19 cellular contexts compared by ENCODE assay signal in genomic region chr7:39125849-39126248, GRCh38.
"Had no signal": no experiment of that assay in that cellular context is flagged by ENCODE, and none has a peak within 500 bp of the region (broad histone marks: within the 10 kb centered on the region; RNA-seq: fewer than 3 reads in every experiment).

No MANE protein-coding gene starts in this region.

- H3K4me1 Mint-ChIP-seq: naive thymus-derived CD4-positive, alpha-beta T cell; stimulated activated effector memory CD8-positive, alpha-beta T cell treated with anti-CD3 and anti-CD28 coated beads, Interleukin-12 subunit alpha, Interleukin-12 subunit beta, amount 100 ng/mL, for 72 hours had no signal

- H3K36me3 ChIP-seq: heart left ventricle, ovary, right lobe of liver, tibial artery had no signal

- H3K9me3 ChIP-seq: heart left ventricle, ovary, right lobe of liver, tibial artery had no signal

- H3K4me1 ChIP-seq: heart left ventricle, right lobe of liver, tibial artery had no signal

- H3K9me3 Mint-ChIP-seq: endodermal cell; naive thymus-derived CD4-positive, alpha-beta T cell; nephron progenitor cell; stimulated activated effector memory CD8-positive, alpha-beta T cell treated with anti-CD3 and anti-CD28 coated beads, Interleukin-12 subunit alpha, Interleukin-12 subunit beta, amount 100 ng/mL, for 72 hours had no signal

- H3K36me3 Mint-ChIP-seq: naive thymus-derived CD4-positive, alpha-beta T cell; stimulated activated effector memory CD8-positive, alpha-beta T cell treated with anti-CD3 and anti-CD28 coated beads, Interleukin-12 subunit alpha, Interleukin-12 subunit beta, amount 100 ng/mL, for 72 hours had no signal

- H3K27me3 Mint-ChIP-seq: progenitor cell of endocrine pancreas had no signal

- ATAC-seq: heart left ventricle; left colon; naive thymus-derived CD4-positive, alpha-beta T cell; right lobe of liver; stimulated activated effector memory CD8-positive, alpha-beta T cell treated with anti-CD3 and anti-CD28 coated beads, Interleukin-12 subunit alpha, Interleukin-12 subunit beta, amount 100 ng/mL, for 72 hours; stimulated activated naive CD8-positive, alpha-beta T cell treated with anti-CD3 and anti-CD28 coated beads, Interleukin-15, Interleukin-2, amounts not matched to agents 100 U/mL and 50 U/mL, for 24 hours had no signal

- H3K4me3 ChIP-seq: coronary artery, heart left ventricle, ovary, right lobe of liver, tibial artery had no signal

- DNase-seq: effector CD4-positive, alpha-beta T cell; endodermal cell; erythroblast; foreskin melanocyte; heart left ventricle; hippocampal formation; left colon; naive thymus-derived CD4-positive, alpha-beta T cell; nephron progenitor cell; nucleus accumbens; ovary; right lobe of liver; stimulated activated CD4-positive, alpha-beta T cell treated with anti-CD3 and anti-CD28 coated beads, Interleukin-4, amount 100 ng/mL, for 1 hour; stimulated activated CD8-positive, alpha-beta memory T cell treated with anti-CD3 and anti-CD28 coated beads, Interleukin-4, amount 100 ng/mL, for 48 hours; stimulated activated naive CD8-positive, alpha-beta T cell treated with anti-CD3 and anti-CD28 coated beads, Interleukin-15, Interleukin-2, amounts not matched to agents 100 U/mL and 50 U/mL, for 24 hours; tibial artery had no signal

- H3K27me3 ChIP-seq: ovary, right lobe of liver, tibial artery had no signal

- H3K4me3 Mint-ChIP-seq: endodermal cell; naive thymus-derived CD4-positive, alpha-beta T cell; nephron progenitor cell; stimulated activated effector memory CD8-positive, alpha-beta T cell treated with anti-CD3 and anti-CD28 coated beads, Interleukin-12 subunit alpha, Interleukin-12 subunit beta, amount 100 ng/mL, for 72 hours had no signal

- H3K27ac ChIP-seq: coronary artery, heart left ventricle, ovary, right lobe of liver, tibial artery had no signal

- H3K27ac Mint-ChIP-seq: endodermal cell; naive thymus-derived CD4-positive, alpha-beta T cell; nephron progenitor cell; progenitor cell of endocrine pancreas; stimulated activated effector memory CD8-positive, alpha-beta T cell treated with anti-CD3 and anti-CD28 coated beads, Interleukin-12 subunit alpha, Interleukin-12 subunit beta, amount 100 ng/mL, for 72 hours had no signal
